8 cellular contexts compared by ENCODE assay signal in genomic region chr4:128461300-128462103, GRCh38.
DNase-seq lines count a peak whose midpoint lies in the region; ATAC-seq and TF ChIP-seq lines count a peak whose summit lies in the region.

No MANE protein-coding gene starts in this region.

- POLR2A ChIA-PET in HCT116 (lab: Charles Lee) (no interaction called here), OCI-LY7 (lab: Charles Lee) (no interaction called here)

- H3K4me3 ChIP-seq in HCT116 (replicated peaks in 1 of 2; ENCODE audit: low read depth in 1 of 2, low read length in 2 of 2) (no peak overlapping the region), heart right ventricle (no peak overlapping the region), OCI-LY7 (ENCODE audit: low read depth, low read length, poor library complexity, severe bottlenecking) (no peak overlapping the region)

- H2AFZ ChIP-seq in HCT116 (ENCODE audit: low read depth, low read length, poor library complexity, severe bottlenecking) (no peak overlapping the region), OCI-LY7 (ENCODE audit: low read length) (no peak overlapping the region)

- H3K27me3 ChIP-seq in HCT116 (ENCODE audit: insufficient read depth, low read length) (no peaks in the 10 kb centered on the region; the same call in 1 of the 2 replicates), heart right ventricle (no peaks in the 10 kb centered on the region)

- BruUV-seq in HCT116 (replicated peaks; lab: Mats Ljungman, UMichigan) (no TSS peak), OCI-LY7 (replicated peaks; lab: Mats Ljungman, UMichigan) (no TSS peak)

- H3K4me1 ChIP-seq in HCT116 (ENCODE audit: control insufficient read depth in 1 of 2, insufficient read depth in 2 of 2, low read length in 2 of 2), result no peaks in the 10 kb centered on the region
- peaks cover 0 to 20% (median 0%) of the 10 kb centered on the region in 9 donors for H3K4me1 ChIP-seq in heart right ventricle
- H3K4me1 ChIP-seq in OCI-LY7 (ENCODE audit: insufficient read depth, low read length, poor library complexity, severe bottlenecking), result no peaks in the 10 kb centered on the region

- no peak overlapping the region for H3K4me2 ChIP-seq in HCT116 (ENCODE audit: low read length)
- no peak overlapping the region for H3K4me2 ChIP-seq in OCI-LY7 (ENCODE audit: low read length)

- DNase-seq in AG08395 (ENCODE audit: low spot score) (peak; percentile 69), HCT116 (ENCODE audit: low read depth, low spot score) (no peak), RKO (ENCODE audit: low spot score) (peak; percentile 52), heart right ventricle (no peak), OCI-LY7 (ENCODE audit: low spot score) (no peak), T-helper 1 cell (no peak)
- no peak for DNase-seq in activated T-cell treated with anti-CD3 and anti-CD28 coated beads, Interleukin-2, amount 50 U/mL, for 1 hour

- WGBS in heart right ventricle, 2 donors, result 55 to 71% methylated on average over 5 of the region's 5 CpGs

- no peak for TF ChIP-seq POLR2A in HCT116 (IDR thresholded peaks at IDR 0.05; ENCODE audit: borderline replicate concordance, extremely low read depth, insufficient read depth, insufficient read length)

- H3K9me2 ChIP-seq in HCT116 (ENCODE audit: insufficient read depth), result no peaks in the 10 kb centered on the region
- H3K9me2 ChIP-seq in OCI-LY7 (ENCODE audit: insufficient read depth, low read length), result no peaks in the 10 kb centered on the region

- intact Hi-C loops in HCT116 (cut with micrococcal nuclease) (no loop called here), heart right ventricle (cut with DNase I) (loop anchor here in 1 of 10 donors (10.0 kb wide), 1 partner anchor 63 kb away; no protein-coding TSS in a partner anchor), OCI-LY7 (cut with micrococcal nuclease; ENCODE audit: unreplicated experiment) (no loop called here)

- TF ChIP-seq CTCF in HCT116 (IDR thresholded peaks at IDR 0.05 in 2 of 3, conservative IDR thresholded peaks at IDR 0.05 in 1 of 3; ENCODE audit: borderline replicate concordance in 1 of 3, insufficient read depth in 1 of 3, low read depth in 2 of 3, low read length in 2 of 3) (no peak), heart right ventricle (IDR thresholded peaks at IDR 0.05) (no peak), OCI-LY7 (conservative IDR thresholded peaks at IDR 0.05; ENCODE audit: low read length) (no peak)

- TF ChIP-seq RAD21 in HCT116 (IDR thresholded peaks at IDR 0.05; ENCODE audit: low read depth), result no peak

- H3K9ac ChIP-seq in HCT116 (ENCODE audit: low read length), result no peak overlapping the region

- H4K20me1 ChIP-seq in HCT116 (ENCODE audit: insufficient read depth) (no peaks in the 10 kb centered on the region), OCI-LY7 (ENCODE audit: insufficient read depth, low read length) (no peaks in the 10 kb centered on the region)

- RAD21 ChIA-PET in HCT116 (lab: Charles Lee; ENCODE audit: low non-redundant PET in 1 of 2, low total read pairs in 2 of 2, uncharacterized antibody in 2 of 2, unreplicated experiment in 2 of 2), result no interaction called here

- no peaks in the 10 kb centered on the region for H3K36me3 ChIP-seq in HCT116 (ENCODE audit: control insufficient read depth in 1 of 2, insufficient read depth in 2 of 2, low read length in 2 of 2)
- H3K36me3 ChIP-seq in heart right ventricle, result no peaks in the 10 kb centered on the region
- H3K36me3 ChIP-seq in OCI-LY7 (ENCODE audit: insufficient read depth, low read length), result no peaks in the 10 kb centered on the region

- CTCF ChIA-PET in HCT116 (lab: Charles Lee) (interaction anchor here (1.1 kb wide), 1 partner anchor 34 kb away, joined by 3 read pairs; no protein-coding TSS in a partner anchor), OCI-LY7 (lab: Charles Lee; ENCODE audit: unreplicated experiment) (no interaction called here)

- H3K27ac ChIP-seq in HCT116 (ENCODE audit: low read depth, low read length) (no peak overlapping the region), heart right ventricle (peak overlapping the region in 1 of 10 donors; percentile 59), OCI-LY7 (ENCODE audit: low read depth, low read length, poor library complexity, severe bottlenecking) (no peak overlapping the region)

- H3K79me2 ChIP-seq in HCT116 (ENCODE audit: insufficient read depth, low read length) (no peaks in the 10 kb centered on the region), OCI-LY7 (ENCODE audit: insufficient read depth, low read depth, low read length) (no peaks in the 10 kb centered on the region)

- H3K9me3 ChIP-seq in HCT116 (ENCODE audit: control insufficient read depth in 1 of 2, insufficient read depth in 1 of 2, low read depth in 1 of 2, low read length in 2 of 2), result no peaks in the 10 kb centered on the region
- H3K9me3 ChIP-seq in heart right ventricle, result no peaks in the 10 kb centered on the region
- no peaks in the 10 kb centered on the region for H3K9me3 ChIP-seq in OCI-LY7 (ENCODE audit: low read length)

- ATAC-seq in HCT116, result no peak
- peak in 7 of 8 donors; percentile 35 to 76 (median 47) for ATAC-seq in heart right ventricle
- ATAC-seq in HG02938 (IDR thresholded peaks at IDR 0.05; ENCODE audit: unreplicated experiment), result no peak

TF ChIP-seq in HCT116, 20 proteins besides CTCF, POLR2A, EP300 and RAD21:
- TF ChIP-seq REST (IDR thresholded peaks at IDR 0.05; ENCODE audit: low read depth) (no peak), TCF7L2 (IDR thresholded peaks at IDR 0.05; ENCODE audit: borderline replicate concordance, extremely low read depth, insufficient read depth, insufficient read length) (peak; percentile 58), CBX3 (IDR thresholded peaks at IDR 0.05; ENCODE audit: low read depth) (no peak)

Comparison
In these comparisons a context has a peak if more than half of its experiments do, and no peak if none do; other contexts are left out.
1. DNase-seq: peak in AG08395 (single experiment) and RKO (single experiment); none in HCT116 (single experiment), heart right ventricle (0 of 2), activated T-cell treated with anti-CD3 and anti-CD28 coated beads, Interleukin-2, amount 50 U/mL, for 1 hour (single experiment), OCI-LY7 (single experiment) and T-helper 1 cell (0 of 5).
2. ATAC-seq: peak in heart right ventricle (7 of 8); none in HCT116 (single experiment) and HG02938 (single experiment).